1 cellular context compared by ENCODE assay signal in genomic region chr1:202143011-202143767, GRCh38.
TF ChIP-seq lines count a peak whose summit lies in the region.

No MANE protein-coding gene starts in this region.

TF ChIP-seq in IMR-90, 13 proteins besides CTCF, POLR2A, EP300 and RAD21:
- TF ChIP-seq FOS (IDR thresholded peaks at IDR 0.05; ENCODE audit: low read depth, low read length) (no peak), SMC3 (IDR thresholded peaks at IDR 0.05; ENCODE audit: low read depth, low read length) (no peak), BHLHE40 (IDR thresholded peaks at IDR 0.05; ENCODE audit: low read depth, low read length) (no peak), MXI1 (IDR thresholded peaks at IDR 0.05; ENCODE audit: borderline replicate concordance, low read depth, low read length) (no peak), USF2 (IDR thresholded peaks at IDR 0.05; ENCODE audit: low read depth, low read length) (no peak)
